In the genomic region with DNA sequence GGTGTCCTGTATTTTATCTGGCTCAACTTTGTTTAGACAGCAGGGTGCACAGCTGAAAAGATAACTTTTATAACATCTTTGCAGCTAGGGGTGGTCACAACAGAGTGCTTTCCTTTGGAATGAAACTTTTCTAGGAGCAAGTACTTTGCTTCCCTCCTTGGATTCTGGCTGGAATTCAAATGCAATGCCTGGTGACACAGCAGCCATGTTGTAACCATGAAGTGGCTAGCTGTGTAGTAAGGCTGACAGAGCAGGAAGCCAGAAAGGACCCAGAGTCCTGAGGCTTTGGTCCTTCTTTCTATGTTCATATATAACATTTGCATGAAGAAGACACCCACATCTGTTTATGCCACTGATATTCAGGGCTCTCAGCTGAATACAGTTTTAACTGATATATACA, we compare ENCODE assay signal across 2 cellular contexts.
A peak's percentile ranks its signal among the peaks of the same experiment; 100 is the strongest.
TF ChIP-seq lines count a peak whose summit lies in the region.

No MANE protein-coding gene starts in this region.

TF ChIP-seq in WTC11, 78 proteins besides CTCF, POLR2A, EP300 and RAD21:
- TF ChIP-seq ESRRA (CRISPR knock-in tag; IDR thresholded peaks at IDR 0.05; ENCODE audit: borderline replicate concordance): no peak
- TF ChIP-seq, protein P1, sequence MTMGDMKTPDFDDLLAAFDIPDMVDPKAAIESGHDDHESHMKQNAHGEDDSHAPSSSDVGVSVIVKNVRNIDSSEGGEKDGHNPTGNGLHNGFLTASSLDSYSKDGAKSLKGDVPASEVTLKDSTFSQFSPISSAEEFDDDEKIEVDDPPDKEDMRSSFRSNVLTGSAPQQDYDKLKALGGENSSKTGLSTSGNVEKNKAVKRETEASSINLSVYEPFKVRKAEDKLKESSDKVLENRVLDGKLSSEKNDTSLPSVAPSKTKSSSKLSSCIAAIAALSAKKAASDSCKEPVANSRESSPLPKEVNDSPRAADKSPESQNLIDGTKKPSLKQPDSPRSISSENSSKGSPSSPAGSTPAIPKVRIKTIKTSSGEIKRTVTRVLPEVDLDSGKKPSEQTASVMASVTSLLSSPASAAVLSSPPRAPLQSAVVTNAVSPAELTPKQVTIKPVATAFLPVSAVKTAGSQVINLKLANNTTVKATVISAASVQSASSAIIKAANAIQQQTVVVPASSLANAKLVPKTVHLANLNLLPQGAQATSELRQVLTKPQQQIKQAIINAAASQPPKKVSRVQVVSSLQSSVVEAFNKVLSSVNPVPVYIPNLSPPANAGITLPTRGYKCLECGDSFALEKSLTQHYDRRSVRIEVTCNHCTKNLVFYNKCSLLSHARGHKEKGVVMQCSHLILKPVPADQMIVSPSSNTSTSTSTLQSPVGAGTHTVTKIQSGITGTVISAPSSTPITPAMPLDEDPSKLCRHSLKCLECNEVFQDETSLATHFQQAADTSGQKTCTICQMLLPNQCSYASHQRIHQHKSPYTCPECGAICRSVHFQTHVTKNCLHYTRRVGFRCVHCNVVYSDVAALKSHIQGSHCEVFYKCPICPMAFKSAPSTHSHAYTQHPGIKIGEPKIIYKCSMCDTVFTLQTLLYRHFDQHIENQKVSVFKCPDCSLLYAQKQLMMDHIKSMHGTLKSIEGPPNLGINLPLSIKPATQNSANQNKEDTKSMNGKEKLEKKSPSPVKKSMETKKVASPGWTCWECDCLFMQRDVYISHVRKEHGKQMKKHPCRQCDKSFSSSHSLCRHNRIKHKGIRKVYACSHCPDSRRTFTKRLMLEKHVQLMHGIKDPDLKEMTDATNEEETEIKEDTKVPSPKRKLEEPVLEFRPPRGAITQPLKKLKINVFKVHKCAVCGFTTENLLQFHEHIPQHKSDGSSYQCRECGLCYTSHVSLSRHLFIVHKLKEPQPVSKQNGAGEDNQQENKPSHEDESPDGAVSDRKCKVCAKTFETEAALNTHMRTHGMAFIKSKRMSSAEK (CRISPR knock-in tag; IDR thresholded peaks at IDR 0.05; ENCODE audit: borderline replicate concordance): no peak
- TF ChIP-seq, protein P2, sequence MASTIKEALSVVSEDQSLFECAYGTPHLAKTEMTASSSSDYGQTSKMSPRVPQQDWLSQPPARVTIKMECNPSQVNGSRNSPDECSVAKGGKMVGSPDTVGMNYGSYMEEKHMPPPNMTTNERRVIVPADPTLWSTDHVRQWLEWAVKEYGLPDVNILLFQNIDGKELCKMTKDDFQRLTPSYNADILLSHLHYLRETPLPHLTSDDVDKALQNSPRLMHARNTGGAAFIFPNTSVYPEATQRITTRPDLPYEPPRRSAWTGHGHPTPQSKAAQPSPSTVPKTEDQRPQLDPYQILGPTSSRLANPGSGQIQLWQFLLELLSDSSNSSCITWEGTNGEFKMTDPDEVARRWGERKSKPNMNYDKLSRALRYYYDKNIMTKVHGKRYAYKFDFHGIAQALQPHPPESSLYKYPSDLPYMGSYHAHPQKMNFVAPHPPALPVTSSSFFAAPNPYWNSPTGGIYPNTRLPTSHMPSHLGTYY (CRISPR knock-in tag; IDR thresholded peaks at IDR 0.05): no peak
- 0 out of 2 replicates have a peak, but pooled peaks have one; percentile 36 for TF ChIP-seq GTF2I (CRISPR knock-in tag; conservative IDR thresholded peaks at IDR 0.05)
- no peak for TF ChIP-seq NR3C1 (CRISPR knock-in tag; conservative IDR thresholded peaks at IDR 0.05; ENCODE audit: low read depth)
- TF ChIP-seq TP53 (CRISPR knock-in tag; IDR thresholded peaks at IDR 0.05): no peak
- TF ChIP-seq, protein P3, sequence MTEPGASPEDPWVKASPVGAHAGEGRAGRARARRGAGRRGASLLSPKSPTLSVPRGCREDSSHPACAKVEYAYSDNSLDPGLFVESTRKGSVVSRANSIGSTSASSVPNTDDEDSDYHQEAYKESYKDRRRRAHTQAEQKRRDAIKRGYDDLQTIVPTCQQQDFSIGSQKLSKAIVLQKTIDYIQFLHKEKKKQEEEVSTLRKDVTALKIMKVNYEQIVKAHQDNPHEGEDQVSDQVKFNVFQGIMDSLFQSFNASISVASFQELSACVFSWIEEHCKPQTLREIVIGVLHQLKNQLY (CRISPR knock-in tag; IDR thresholded peaks at IDR 0.05): no peak
- no peak for TF ChIP-seq PRDM15 (CRISPR knock-in tag; IDR thresholded peaks at IDR 0.05)

TF ChIP-seq in H1, 55 proteins besides CTCF, POLR2A, EP300 and RAD21:
- TF ChIP-seq, protein P4, sequence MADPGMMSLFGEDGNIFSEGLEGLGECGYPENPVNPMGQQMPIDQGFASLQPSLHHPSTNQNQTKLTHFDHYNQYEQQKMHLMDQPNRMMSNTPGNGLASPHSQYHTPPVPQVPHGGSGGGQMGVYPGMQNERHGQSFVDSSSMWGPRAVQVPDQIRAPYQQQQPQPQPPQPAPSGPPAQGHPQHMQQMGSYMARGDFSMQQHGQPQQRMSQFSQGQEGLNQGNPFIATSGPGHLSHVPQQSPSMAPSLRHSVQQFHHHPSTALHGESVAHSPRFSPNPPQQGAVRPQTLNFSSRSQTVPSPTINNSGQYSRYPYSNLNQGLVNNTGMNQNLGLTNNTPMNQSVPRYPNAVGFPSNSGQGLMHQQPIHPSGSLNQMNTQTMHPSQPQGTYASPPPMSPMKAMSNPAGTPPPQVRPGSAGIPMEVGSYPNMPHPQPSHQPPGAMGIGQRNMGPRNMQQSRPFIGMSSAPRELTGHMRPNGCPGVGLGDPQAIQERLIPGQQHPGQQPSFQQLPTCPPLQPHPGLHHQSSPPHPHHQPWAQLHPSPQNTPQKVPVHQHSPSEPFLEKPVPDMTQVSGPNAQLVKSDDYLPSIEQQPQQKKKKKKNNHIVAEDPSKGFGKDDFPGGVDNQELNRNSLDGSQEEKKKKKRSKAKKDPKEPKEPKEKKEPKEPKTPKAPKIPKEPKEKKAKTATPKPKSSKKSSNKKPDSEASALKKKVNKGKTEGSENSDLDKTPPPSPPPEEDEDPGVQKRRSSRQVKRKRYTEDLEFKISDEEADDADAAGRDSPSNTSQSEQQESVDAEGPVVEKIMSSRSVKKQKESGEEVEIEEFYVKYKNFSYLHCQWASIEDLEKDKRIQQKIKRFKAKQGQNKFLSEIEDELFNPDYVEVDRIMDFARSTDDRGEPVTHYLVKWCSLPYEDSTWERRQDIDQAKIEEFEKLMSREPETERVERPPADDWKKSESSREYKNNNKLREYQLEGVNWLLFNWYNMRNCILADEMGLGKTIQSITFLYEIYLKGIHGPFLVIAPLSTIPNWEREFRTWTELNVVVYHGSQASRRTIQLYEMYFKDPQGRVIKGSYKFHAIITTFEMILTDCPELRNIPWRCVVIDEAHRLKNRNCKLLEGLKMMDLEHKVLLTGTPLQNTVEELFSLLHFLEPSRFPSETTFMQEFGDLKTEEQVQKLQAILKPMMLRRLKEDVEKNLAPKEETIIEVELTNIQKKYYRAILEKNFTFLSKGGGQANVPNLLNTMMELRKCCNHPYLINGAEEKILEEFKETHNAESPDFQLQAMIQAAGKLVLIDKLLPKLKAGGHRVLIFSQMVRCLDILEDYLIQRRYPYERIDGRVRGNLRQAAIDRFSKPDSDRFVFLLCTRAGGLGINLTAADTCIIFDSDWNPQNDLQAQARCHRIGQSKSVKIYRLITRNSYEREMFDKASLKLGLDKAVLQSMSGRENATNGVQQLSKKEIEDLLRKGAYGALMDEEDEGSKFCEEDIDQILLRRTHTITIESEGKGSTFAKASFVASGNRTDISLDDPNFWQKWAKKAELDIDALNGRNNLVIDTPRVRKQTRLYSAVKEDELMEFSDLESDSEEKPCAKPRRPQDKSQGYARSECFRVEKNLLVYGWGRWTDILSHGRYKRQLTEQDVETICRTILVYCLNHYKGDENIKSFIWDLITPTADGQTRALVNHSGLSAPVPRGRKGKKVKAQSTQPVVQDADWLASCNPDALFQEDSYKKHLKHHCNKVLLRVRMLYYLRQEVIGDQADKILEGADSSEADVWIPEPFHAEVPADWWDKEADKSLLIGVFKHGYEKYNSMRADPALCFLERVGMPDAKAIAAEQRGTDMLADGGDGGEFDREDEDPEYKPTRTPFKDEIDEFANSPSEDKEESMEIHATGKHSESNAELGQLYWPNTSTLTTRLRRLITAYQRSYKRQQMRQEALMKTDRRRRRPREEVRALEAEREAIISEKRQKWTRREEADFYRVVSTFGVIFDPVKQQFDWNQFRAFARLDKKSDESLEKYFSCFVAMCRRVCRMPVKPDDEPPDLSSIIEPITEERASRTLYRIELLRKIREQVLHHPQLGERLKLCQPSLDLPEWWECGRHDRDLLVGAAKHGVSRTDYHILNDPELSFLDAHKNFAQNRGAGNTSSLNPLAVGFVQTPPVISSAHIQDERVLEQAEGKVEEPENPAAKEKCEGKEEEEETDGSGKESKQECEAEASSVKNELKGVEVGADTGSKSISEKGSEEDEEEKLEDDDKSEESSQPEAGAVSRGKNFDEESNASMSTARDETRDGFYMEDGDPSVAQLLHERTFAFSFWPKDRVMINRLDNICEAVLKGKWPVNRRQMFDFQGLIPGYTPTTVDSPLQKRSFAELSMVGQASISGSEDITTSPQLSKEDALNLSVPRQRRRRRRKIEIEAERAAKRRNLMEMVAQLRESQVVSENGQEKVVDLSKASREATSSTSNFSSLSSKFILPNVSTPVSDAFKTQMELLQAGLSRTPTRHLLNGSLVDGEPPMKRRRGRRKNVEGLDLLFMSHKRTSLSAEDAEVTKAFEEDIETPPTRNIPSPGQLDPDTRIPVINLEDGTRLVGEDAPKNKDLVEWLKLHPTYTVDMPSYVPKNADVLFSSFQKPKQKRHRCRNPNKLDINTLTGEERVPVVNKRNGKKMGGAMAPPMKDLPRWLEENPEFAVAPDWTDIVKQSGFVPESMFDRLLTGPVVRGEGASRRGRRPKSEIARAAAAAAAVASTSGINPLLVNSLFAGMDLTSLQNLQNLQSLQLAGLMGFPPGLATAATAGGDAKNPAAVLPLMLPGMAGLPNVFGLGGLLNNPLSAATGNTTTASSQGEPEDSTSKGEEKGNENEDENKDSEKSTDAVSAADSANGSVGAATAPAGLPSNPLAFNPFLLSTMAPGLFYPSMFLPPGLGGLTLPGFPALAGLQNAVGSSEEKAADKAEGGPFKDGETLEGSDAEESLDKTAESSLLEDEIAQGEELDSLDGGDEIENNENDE (IDR thresholded peaks at IDR 0.05; ENCODE audit: insufficient replicate concordance, low read length): no peak
- TF ChIP-seq FOSL1 (IDR thresholded peaks at IDR 0.05; ENCODE audit: insufficient read depth, low read depth, low read length): no peak
- 0 out of 2 replicates have a peak, but pooled peaks have one; percentile 24 for TF ChIP-seq KDM1A (IDR thresholded peaks at IDR 0.05; ENCODE audit: borderline replicate concordance, low read length)
- no peak for TF ChIP-seq TAF1 (IDR thresholded peaks at IDR 0.05; ENCODE audit: low read depth, low read length)
